ENCODE assay signal across 22 cellular contexts in the genomic region with DNA sequence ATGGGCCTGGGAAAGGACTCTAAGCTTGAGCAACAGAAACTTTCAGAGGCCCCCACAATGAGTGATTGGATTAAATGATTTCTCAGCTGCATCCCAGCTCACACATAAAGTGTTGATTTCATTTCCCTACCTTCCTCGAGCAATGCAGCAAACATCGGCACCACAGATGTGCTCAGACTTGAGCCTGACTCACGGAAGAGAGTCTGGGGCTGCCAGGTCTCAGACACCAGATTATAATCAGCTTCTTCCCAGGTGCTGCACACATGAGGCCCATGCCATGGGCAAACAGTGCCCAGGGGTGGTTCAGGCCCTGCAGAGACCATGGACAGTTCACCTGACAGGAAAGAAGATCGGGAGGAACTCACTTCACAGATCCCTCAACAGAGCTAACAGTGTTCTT.
"Had no signal": no experiment of that assay in that cellular context is flagged by ENCODE, and none has a peak within 500 bp of the region (broad histone marks: within the 10 kb centered on the region; RNA-seq: fewer than 3 reads in every experiment).

No MANE protein-coding gene starts in this region.

- DNase-seq: cortex of kidney; dorsolateral prefrontal cortex; effector memory CD4-positive, alpha-beta T cell; foreskin melanocyte; head of caudate nucleus; kidney glomerular epithelial cell; mesenchymal stem cell; midbrain; spleen; stimulated activated CD4-positive, alpha-beta T cell treated with anti-CD3 and anti-CD28 coated beads, Interleukin-15, amount 100 ng/mL, for 24 hours; stimulated activated CD4-positive, alpha-beta T cell treated with anti-CD3 and anti-CD28 coated beads, Interleukin-1b, Interleukin-23, amount 100 ng/mL, for 48 hours; stimulated activated CD4-positive, alpha-beta T cell treated with anti-CD3 and anti-CD28 coated beads, Interleukin-4, amount 100 ng/mL, for 24 hours; stimulated activated naive CD4-positive, alpha-beta T cell; thyroid gland; uterus had no signal

- H3K4me3 Mint-ChIP-seq: central memory CD8-positive, alpha-beta T cell; nephron had no signal

- H3K9me3 ChIP-seq: neutrophil, spleen, thyroid gland, upper lobe of left lung, uterus had no signal

- ATAC-seq: sciatic nerve had no signal

- H3K9me3 Mint-ChIP-seq: nephron had no signal

- H3K36me3 ChIP-seq: neutrophil, spleen, thyroid gland, upper lobe of left lung, uterus had no signal

- H3K4me3 ChIP-seq: dorsolateral prefrontal cortex, hepatocyte, spleen, thyroid gland, upper lobe of left lung, uterus had no signal

- H3K4me1 Mint-ChIP-seq: central memory CD8-positive, alpha-beta T cell had no signal

- H3K27ac Mint-ChIP-seq: nephron had no signal

- H3K27ac ChIP-seq: dorsolateral prefrontal cortex, epithelial cell of prostate, hepatocyte, neutrophil, spleen, thyroid gland, upper lobe of left lung, uterus had no signal

- H3K4me1 ChIP-seq: spleen, thyroid gland, upper lobe of left lung, uterus had no signal

- H3K27me3 ChIP-seq: hepatocyte, neutrophil, spleen, thyroid gland, upper lobe of left lung, uterus had no signal

- H3K27me3 Mint-ChIP-seq: central memory CD8-positive, alpha-beta T cell had no signal
